Comparison of ENCODE assay signal across 7 cellular contexts in genomic region chr2:100292022-100292580, GRCh38. TPM values are rescaled to one million over a fixed set of nuclear protein-coding genes. Genes with fewer than 3 reads are reported as not detected.
DNase-seq lines count a peak whose midpoint lies in the region; ATAC-seq, FAIRE-seq and TF ChIP-seq lines count a peak whose summit lies in the region.

No MANE protein-coding gene starts in this region.

- FAIRE-seq in kidney (lab: Jason Lieb, UNC) = no peak

- H3K36me3 ChIP-seq in H7 (replicated peaks; ENCODE audit: control insufficient read depth, insufficient read depth, low read length) = no peaks in the 10 kb centered on the region
- no peaks in the 10 kb centered on the region for H3K36me3 ChIP-seq in PC-3 (ENCODE audit: low read depth, low read length)
- H3K36me3 ChIP-seq in lower lobe of right lung = no peaks in the 10 kb centered on the region
- no peaks in the 10 kb centered on the region for H3K36me3 ChIP-seq in upper lobe of right lung
- H3K36me3 ChIP-seq in kidney (ENCODE audit: control insufficient read depth in 1 of 2, insufficient read depth in 2 of 2, low read length in 2 of 2) = peaks cover 2 to 12% of the 10 kb centered on the region in 2 donors

- H3K27me3 ChIP-seq in H7 (ENCODE audit: control insufficient read depth, insufficient read depth, low read length) (no peaks in the 10 kb centered on the region), PC-3 (ENCODE audit: low read length) (no peaks in the 10 kb centered on the region), lower lobe of right lung (ENCODE audit: low read depth) (no peaks in the 10 kb centered on the region), upper lobe of right lung (no peaks in the 10 kb centered on the region)

- peaks cover 9% of the 10 kb centered on the region for H3F3A ChIP-seq in PC-3 (ENCODE audit: low read length, unreplicated experiment)

- H3K9me2 ChIP-seq in PC-3 (replicated peaks; ENCODE audit: low read length) = no peaks in the 10 kb centered on the region

- POLR2A ChIA-PET in PC-3 (lab: Charles Lee; ENCODE audit: unreplicated experiment) = no interaction called here

- TF ChIP-seq CTCF in PC-3 (conservative IDR thresholded peaks at IDR 0.05; ENCODE audit: low read depth, low read length) (peak; percentile 35), lower lobe of right lung (IDR thresholded peaks at IDR 0.05) (no peak), upper lobe of right lung (IDR thresholded peaks at IDR 0.05) (no peak), kidney (IDR thresholded peaks at IDR 0.05; ENCODE audit: borderline replicate concordance, extremely low read depth, insufficient read depth) (no peak)

- H3K4me2 ChIP-seq in PC-3 (ENCODE audit: low read length) = peak overlapping the region; percentile 69

- H3K4me3 ChIP-seq in H7 (ENCODE audit: insufficient read depth, low read depth, low read length) = no peak overlapping the region
- no peak overlapping the region for H3K4me3 ChIP-seq in PC-3 (ENCODE audit: low read length)
- H3K4me3 ChIP-seq in lower lobe of right lung = no peak overlapping the region
- H3K4me3 ChIP-seq in upper lobe of right lung = no peak overlapping the region
- H3K4me3 ChIP-seq in kidney (ENCODE audit: low read length in 2 of 2) = no peak overlapping the region

- H3K79me2 ChIP-seq in PC-3 (ENCODE audit: low read length) = no peaks in the 10 kb centered on the region

- CTCF ChIA-PET in PC-3 (lab: Charles Lee) = interaction anchor here (2.0 kb wide), 1 partner anchor 30 kb away, joined by 7 read pairs; no protein-coding TSS in a partner anchor

- DNase-seq in H7 (peak; percentile 37), PC-3 (peak; percentile 82), amniotic epithelial cell (ENCODE audit: low read depth) (peak; percentile 100), lower lobe of right lung (peak; percentile 72), upper lobe of right lung (peak; percentile 74), kidney (no peak), NCI-H2171 treated with DMSO at 0.1 percent for 48 hours (lab: John Stamatoyannopoulos, UW) (no peak)

- H4K20me1 ChIP-seq in PC-3 (ENCODE audit: low read length) = no peaks in the 10 kb centered on the region

- peak overlapping the region; percentile 74 for H3K9ac ChIP-seq in PC-3 (ENCODE audit: low read length)
- H3K9ac ChIP-seq in kidney (ENCODE audit: low read length in 2 of 2) = no peak overlapping the region

- no TSS peak for BruUV-seq in PC-3 (replicated peaks; lab: Mats Ljungman, UMichigan)

- H3K27ac ChIP-seq in PC-3 (ENCODE audit: low read length) (peak overlapping the region; percentile 96), lower lobe of right lung (peak overlapping the region; percentile 70), upper lobe of right lung (peak overlapping the region; percentile 87), kidney (ENCODE audit: low read depth in 2 of 2, low read length in 2 of 2) (no peak overlapping the region)

- H2AFZ ChIP-seq in PC-3 (ENCODE audit: low read length) = no peak overlapping the region

- H3K4me1 ChIP-seq in PC-3 (ENCODE audit: insufficient read depth, low read length) = peaks cover 39% of the 10 kb centered on the region
- H3K4me1 ChIP-seq in lower lobe of right lung = peaks cover 5% of the 10 kb centered on the region
- H3K4me1 ChIP-seq in upper lobe of right lung = no peaks in the 10 kb centered on the region
- H3K4me1 ChIP-seq in kidney (ENCODE audit: control insufficient read depth in 1 of 2, insufficient read depth in 1 of 2, low read depth in 1 of 2, low read length in 2 of 2) = no peaks in the 10 kb centered on the region

- ATAC-seq in PC-3 (peak; percentile 69), lower lobe of right lung (peak; percentile 87 to 89), upper lobe of right lung (peak; percentile 81)

- intact Hi-C loops in PC-3 (cut with micrococcal nuclease) = no loop called here
- intact Hi-C loops in lower lobe of right lung (cut with DNase I) = no loop called here
- intact Hi-C loops in upper lobe of right lung (cut with DNase I) = no loop called here
- intact Hi-C loops in kidney (cut with DNase I) = no loop called here

- no peaks in the 10 kb centered on the region for H3K9me3 ChIP-seq in PC-3 (ENCODE audit: low read length)
- H3K9me3 ChIP-seq in lower lobe of right lung = no peaks in the 10 kb centered on the region
- H3K9me3 ChIP-seq in upper lobe of right lung = no peaks in the 10 kb centered on the region
- no peaks in the 10 kb centered on the region for H3K9me3 ChIP-seq in kidney (ENCODE audit: control insufficient read depth in 1 of 2, low read length in 2 of 2)

RNA-seq across cellular contexts. Expression of gene LONRF2, which starts 30.2 kb away (rescaled TPM):
- total RNA-seq in H7 (2014; rRNA removed; shearing (Covaris generic)) = 0.04 TPM in 1 of 2 replicates, not detected in the other
- total RNA-seq in PC-3 (2014; rRNA removed) (1.1 and 1.3 TPM in 2 replicates), lower lobe of right lung (2.1 TPM), upper lobe of right lung (4.2 TPM), kidney (6.3 TPM)
- 1.1 TPM for polyA plus RNA-seq in kidney (ENCODE audit: insufficient read depth, low read depth, low replicate concordance)

Comparison
In these comparisons a context has a peak if more than half of its experiments do, and no peak if none do; other contexts are left out.
1. DNase-seq: peak in H7 (single experiment), PC-3 (single experiment), amniotic epithelial cell (single experiment), lower lobe of right lung (single experiment) and upper lobe of right lung (single experiment); none in kidney (single experiment) and NCI-H2171 treated with DMSO at 0.1 percent for 48 hours (single experiment).
2. H3K27ac ChIP-seq: peak in PC-3 (single experiment), lower lobe of right lung (single experiment) and upper lobe of right lung (single experiment); none in kidney (0 of 2).
3. Peak in every context shown above with its lines, with median percentiles within 50 percentile points of each other: ATAC-seq.